13 cellular contexts compared by ENCODE assay signal in the genomic region with DNA sequence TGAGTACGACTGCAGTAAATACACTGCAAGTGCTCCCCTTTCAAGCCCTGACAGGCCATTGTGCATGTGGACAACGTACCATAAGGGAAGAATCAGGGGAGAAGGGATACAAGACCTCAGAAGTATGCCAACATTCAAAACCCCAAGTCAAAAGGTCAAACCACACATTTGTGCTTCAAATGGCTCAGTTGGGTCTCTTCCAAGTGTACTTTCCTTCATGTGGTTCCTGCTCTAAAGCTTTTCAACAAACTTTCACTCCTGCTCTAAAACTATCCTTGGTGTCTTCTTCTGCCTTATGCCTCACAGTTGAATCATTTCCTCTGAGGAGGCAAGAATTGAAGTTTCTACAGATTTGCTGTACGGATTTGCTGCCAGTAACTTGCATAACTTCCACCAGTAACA.
DNase-seq lines count a peak whose midpoint lies in the region; FAIRE-seq and TF ChIP-seq lines count a peak whose summit lies in the region.
"Had no signal": no experiment of that assay in that cellular context is flagged by ENCODE, and none has a peak within 500 bp of the region (broad histone marks: within the 10 kb centered on the region; RNA-seq: fewer than 3 reads in every experiment).

No MANE protein-coding gene starts in this region.

- no peaks in the 10 kb centered on the region for H3K9me2 ChIP-seq in MM.1S (replicated peaks; ENCODE audit: insufficient read depth, low read length)

- no peak overlapping the region for H3K14ac ChIP-seq in mesenchymal stem cell (ENCODE audit: low read length in 2 of 2)

- H3K9ac ChIP-seq in mesenchymal stem cell (ENCODE audit: low read length) (no peak overlapping the region), MM.1S (ENCODE audit: low read length) (no peak overlapping the region)
- H3K9ac ChIP-seq: KMS-11 had no signal

- WGBS in mesenchymal stem cell: 0% methylated on average over 2 of the region's 3 CpGs

- POLR2A ChIA-PET in BJ (lab: Charles Lee): no interaction called here

- H3K9me3 ChIP-seq in mesenchymal stem cell (ENCODE audit: control insufficient read depth, low read length) (no peaks in the 10 kb centered on the region), MM.1S (replicated peaks; ENCODE audit: insufficient read depth, low read length) (no peaks in the 10 kb centered on the region)
- H3K9me3 ChIP-seq: body of pancreas had no signal

- H3K79me1 ChIP-seq in mesenchymal stem cell (replicated peaks; ENCODE audit: low read length, poor library complexity, severe bottlenecking): no peaks in the 10 kb centered on the region

- CTCF ChIA-PET in BJ (lab: Yijun Ruan, JAX): interaction anchor here (1.0 kb wide), 1 partner anchor 303 kb away, joined by 3 read pairs; no protein-coding TSS in a partner anchor

- H3K4me3 ChIP-seq in BJ (ENCODE audit: low read depth, low read length) (no peak overlapping the region), bronchial epithelial cell (ENCODE audit: low read depth, low read length) (no peak overlapping the region), mesenchymal stem cell (ENCODE audit: insufficient read depth in 1 of 2, low read depth in 1 of 2, low read length in 2 of 2) (peak overlapping the region in 1 of 2 experiments; percentile 12), MM.1S (ENCODE audit: low read length) (no peak overlapping the region)
- H3K4me3 ChIP-seq: body of pancreas, spleen had no signal

- H3K4me2 ChIP-seq in mesenchymal stem cell (ENCODE audit: low read length, poor library complexity, severe bottlenecking) (no peak overlapping the region), MM.1S (ENCODE audit: low read depth, low read length) (no peak overlapping the region)
- H3K4me2 ChIP-seq: KMS-11 had no signal

- no peak overlapping the region for H4K91ac ChIP-seq in mesenchymal stem cell (ENCODE audit: low read length)

- no peaks in the 10 kb centered on the region for H4K20me1 ChIP-seq in MM.1S (ENCODE audit: insufficient read depth, low read length)

- no peak overlapping the region for H2BK12ac ChIP-seq in mesenchymal stem cell (ENCODE audit: low read length in 2 of 2)

- no peak overlapping the region for H2BK15ac ChIP-seq in mesenchymal stem cell (ENCODE audit: low read depth, poor library complexity, severe bottlenecking)

- no peak overlapping the region for H3K4ac ChIP-seq in mesenchymal stem cell (ENCODE audit: low read depth in 1 of 2, low read length in 2 of 2)

- no peak overlapping the region for H2AK5ac ChIP-seq in mesenchymal stem cell (ENCODE audit: low read length, severe bottlenecking)

- H2BK120ac ChIP-seq in mesenchymal stem cell (ENCODE audit: low read depth, low read length): no peak overlapping the region

- no peak overlapping the region for H3K18ac ChIP-seq in mesenchymal stem cell (ENCODE audit: low read depth in 1 of 2, low read length in 2 of 2)

- H4K8ac ChIP-seq in mesenchymal stem cell (ENCODE audit: low read length): no peak overlapping the region

- no peak overlapping the region for H3K23ac ChIP-seq in mesenchymal stem cell (ENCODE audit: low read length in 2 of 2)

- no peaks in the 10 kb centered on the region for H3K27me3 ChIP-seq in BJ (ENCODE audit: control insufficient read depth, insufficient read depth, low read length)
- H3K27me3 ChIP-seq in bronchial epithelial cell (ENCODE audit: control insufficient read depth, insufficient read depth, low read length): peaks cover 2% of the 10 kb centered on the region
- no peaks in the 10 kb centered on the region for H3K27me3 ChIP-seq in mesenchymal stem cell (ENCODE audit: control insufficient read depth in 1 of 2, insufficient read depth in 1 of 2, low read length in 2 of 2)
- H3K27me3 ChIP-seq in MM.1S (replicated peaks; ENCODE audit: insufficient read depth, low read length): no peaks in the 10 kb centered on the region
- H3K27me3 ChIP-seq: body of pancreas, spleen had no signal

- no peaks in the 10 kb centered on the region for H3K79me2 ChIP-seq in MM.1S (ENCODE audit: low read length)

- H3K4me1 ChIP-seq in mesenchymal stem cell (ENCODE audit: control insufficient read depth, insufficient read depth, low read depth, low read length) (peaks cover 7% of the 10 kb centered on the region), MM.1S (ENCODE audit: low read length) (no peaks in the 10 kb centered on the region)
- H3K4me1 ChIP-seq: body of pancreas had no signal

- no peaks in the 10 kb centered on the region for H3K36me3 ChIP-seq in BJ (ENCODE audit: control insufficient read depth, insufficient read depth, low read length)
- no peaks in the 10 kb centered on the region for H3K36me3 ChIP-seq in bronchial epithelial cell (ENCODE audit: control insufficient read depth, insufficient read depth, low read length)
- H3K36me3 ChIP-seq in mesenchymal stem cell (ENCODE audit: control insufficient read depth in 1 of 2, insufficient read depth in 2 of 2, low read depth in 1 of 2, low read length in 2 of 2): no peaks in the 10 kb centered on the region
- H3K36me3 ChIP-seq in MM.1S (replicated peaks; ENCODE audit: insufficient read depth, low read length): no peaks in the 10 kb centered on the region
- H3K36me3 ChIP-seq: spleen had no signal

- no peak overlapping the region for H2BK5ac ChIP-seq in mesenchymal stem cell (ENCODE audit: low read depth, low read length, poor library complexity, severe bottlenecking)

- H2AFZ ChIP-seq in mesenchymal stem cell (ENCODE audit: low read depth, low read length) (no peak overlapping the region), MM.1S (ENCODE audit: low read length) (no peak overlapping the region)

- H3K27ac ChIP-seq in mesenchymal stem cell (ENCODE audit: low read length, poor library complexity, severe bottlenecking) (peak overlapping the region; percentile 18), MM.1S (ENCODE audit: low read length) (no peak overlapping the region)
- H3K27ac ChIP-seq: body of pancreas, KMS-11, spleen had no signal

- FAIRE-seq in bronchial epithelial cell (lab: Jason Lieb, UNC): peak; percentile 99
- FAIRE-seq: GM18507 had no signal

- no peaks in the 10 kb centered on the region for H3F3A ChIP-seq in MM.1S (ENCODE audit: insufficient read depth, low read length)

- DNase-seq in BJ (ENCODE audit: low read depth) (peak; percentile 96), LHCN-M2 (ENCODE audit: low read depth) (peak; percentile 74), bronchial epithelial cell (ENCODE audit: low read depth) (peak; percentile 99), mesenchymal stem cell (peak; percentile 96), NCI-H146 (lab: John Stamatoyannopoulos, UW) (no peak), MM.1S (no peak), GF-D8 (lab: John Stamatoyannopoulos, UW) (no peak), pons (ENCODE audit: low spot score) (no peak)
- DNase-seq: NCI-H526 treated with DMSO at 0.1 percent for 48 hours, spleen had no signal

- TF ChIP-seq CTCF in BJ (IDR thresholded peaks at IDR 0.05; ENCODE audit: insufficient read depth, low read depth, low read length): no peak
- no peak for TF ChIP-seq CTCF in bronchial epithelial cell (IDR thresholded peaks at IDR 0.05; ENCODE audit: insufficient read depth, low read length, severe bottlenecking)
- no peak for TF ChIP-seq CTCF in MM.1S (IDR thresholded peaks at IDR 0.05; ENCODE audit: low read length)

Comparison
In these comparisons a context has a peak if more than half of its experiments do, and no peak if none do; other contexts are left out.
1. DNase-seq: peak in BJ (single experiment), LHCN-M2 (single experiment), bronchial epithelial cell (single experiment) and mesenchymal stem cell (single experiment); none in NCI-H146 (single experiment), MM.1S (single experiment), GF-D8 (single experiment) and pons (single experiment).